Comparison of ENCODE assay signal across 8 cellular contexts in the genomic region with DNA sequence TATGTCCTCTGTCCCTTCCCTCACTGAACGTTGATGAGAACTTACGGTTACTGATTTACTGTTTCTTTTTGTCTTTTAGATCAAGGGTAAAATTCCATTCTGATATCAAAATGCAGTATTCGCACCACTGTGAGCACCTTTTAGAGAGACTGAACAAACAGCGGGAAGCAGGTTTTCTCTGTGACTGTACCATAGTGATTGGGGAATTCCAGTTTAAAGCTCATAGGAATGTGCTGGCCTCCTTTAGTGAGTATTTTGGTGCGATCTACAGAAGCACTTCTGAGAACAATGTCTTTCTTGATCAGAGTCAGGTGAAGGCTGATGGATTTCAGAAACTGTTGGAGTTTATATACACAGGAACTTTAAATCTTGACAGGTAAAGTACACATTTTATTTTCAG. TPM values are rescaled to one million over a fixed set of nuclear protein-coding genes. Genes with fewer than 3 reads are reported as not detected.
DNase-seq lines count a peak whose midpoint lies in the region; ATAC-seq lines count a peak whose summit lies in the region.

No MANE protein-coding gene starts in this region.

- H3K36me3 Mint-ChIP-seq in T-helper 1 cell treated with Interleukin-12 subunit alpha and Interleukin-12 subunit beta and Interleukin-4 antibody, amounts not matched to agents 30 μg/mL and 1 μg/mL, for 36 hours (ENCODE audit: low read depth), result peaks cover 29% of the 10 kb centered on the region
- H3K36me3 Mint-ChIP-seq in activated CD4-positive, alpha-beta memory T cell treated with anti-CD3 and anti-CD28 coated beads, Interleukin-2, amount 10 ng/mL, durations not matched to agents 7 days and 5 days (ENCODE audit: low read depth), result peaks cover 49% of the 10 kb centered on the region

- H3K27ac Mint-ChIP-seq in T-helper 1 cell treated with Interleukin-12 subunit alpha and Interleukin-12 subunit beta and Interleukin-4 antibody, amounts not matched to agents 30 μg/mL and 1 μg/mL, for 36 hours, result peak overlapping the region; percentile 99
- H3K27ac Mint-ChIP-seq in activated CD4-positive, alpha-beta memory T cell treated with anti-CD3 and anti-CD28 coated beads, Interleukin-2, amount 10 ng/mL, durations not matched to agents 7 days and 5 days, result peak overlapping the region; percentile 100
- peak overlapping the region; percentile 74 to 100 for H3K27ac Mint-ChIP-seq in stimulated activated naive CD8-positive, alpha-beta T cell treated with anti-CD3 and anti-CD28 coated beads, Interleukin-15, amount 100 ng/mL, for 72 hours

- no peaks in the 10 kb centered on the region for H3K27me3 Mint-ChIP-seq in T-helper 1 cell treated with Interleukin-12 subunit alpha and Interleukin-12 subunit beta and Interleukin-4 antibody, amounts not matched to agents 30 μg/mL and 1 μg/mL, for 36 hours (ENCODE audit: low read depth)
- H3K27me3 Mint-ChIP-seq in activated CD4-positive, alpha-beta memory T cell treated with anti-CD3 and anti-CD28 coated beads, Interleukin-2, amount 10 ng/mL, durations not matched to agents 7 days and 5 days, result no peaks in the 10 kb centered on the region
- H3K27me3 Mint-ChIP-seq in stimulated activated naive CD8-positive, alpha-beta T cell treated with anti-CD3 and anti-CD28 coated beads, Interleukin-15, amount 100 ng/mL, for 72 hours, result no peaks in the 10 kb centered on the region

- H3K4me1 ChIP-seq in iPS-18a (ENCODE audit: control insufficient read depth, low read depth, low read length), result peaks cover 17% of the 10 kb centered on the region

- peak overlapping the region; percentile 96 for H3K4me3 Mint-ChIP-seq in T-helper 1 cell treated with Interleukin-12 subunit alpha and Interleukin-12 subunit beta and Interleukin-4 antibody, amounts not matched to agents 30 μg/mL and 1 μg/mL, for 36 hours
- peak overlapping the region; percentile 93 for H3K4me3 Mint-ChIP-seq in activated CD4-positive, alpha-beta memory T cell treated with anti-CD3 and anti-CD28 coated beads, Interleukin-2, amount 10 ng/mL, durations not matched to agents 7 days and 5 days
- H3K4me3 Mint-ChIP-seq in stimulated activated naive CD8-positive, alpha-beta T cell treated with anti-CD3 and anti-CD28 coated beads, Interleukin-15, amount 100 ng/mL, for 72 hours, result peak overlapping the region; percentile 100

- peak overlapping the region; percentile 82 for H3K4me3 ChIP-seq in iPS-18a (ENCODE audit: low read length)

- CTCF ChIA-PET in activated CD4-positive, alpha-beta memory T cell treated with anti-CD3 and anti-CD28 coated beads, Interleukin-2, amount 10 ng/mL, durations not matched to agents 7 days and 5 days (lab: Charles Lee), result interaction anchor here (0.6 to 3.3 kb wide), 4 partner anchors 12 to 406 kb away, joined by 3 to 29 read pairs (median 4); a partner anchor contains a TSS

- H3K36me3 ChIP-seq in iPS-18a (ENCODE audit: control insufficient read depth, low read depth, low read length), result peaks cover 40% of the 10 kb centered on the region

- H3K9ac ChIP-seq in iPS-18a (ENCODE audit: low read length), result peak overlapping the region; percentile 95

- H3K27me3 ChIP-seq in iPS-18a (ENCODE audit: control insufficient read depth, insufficient read depth, low read length), result no peaks in the 10 kb centered on the region

- H3K9me3 ChIP-seq in iPS-18a (ENCODE audit: control insufficient read depth, low read depth, low read length), result no peaks in the 10 kb centered on the region

- ATAC-seq in stimulated activated naive CD8-positive, alpha-beta T cell treated with anti-CD3 and anti-CD28 coated beads, Interleukin-15, amount 100 ng/mL, for 72 hours, result no peak
- ATAC-seq in left lobe of liver, result no peak

- no peak overlapping the region for H3K27ac ChIP-seq in iPS-18a (ENCODE audit: low read length)

- DNase-seq in T-helper 1 cell, result no peak
- DNase-seq in activated CD4-positive, alpha-beta memory T cell treated with anti-CD3 and anti-CD28 coated beads, Interleukin-2, amount 10 ng/mL, durations not matched to agents 7 days and 5 days, result no peak
- no peak for DNase-seq in stimulated activated naive CD8-positive, alpha-beta T cell treated with anti-CD3 and anti-CD28 coated beads, Interleukin-15, amount 100 ng/mL, for 72 hours
- DNase-seq in effector CD8-positive, alpha-beta T cell (lab: John Stamatoyannopoulos, UW), result no peak
- DNase-seq in left lobe of liver (ENCODE audit: low spot score), result no peak
- no peak for DNase-seq in activated CD8-positive, alpha-beta memory T cell treated with anti-CD3 and anti-CD28 coated beads for 24 hours

- no peaks in the 10 kb centered on the region for H3K9me3 Mint-ChIP-seq in T-helper 1 cell treated with Interleukin-12 subunit alpha and Interleukin-12 subunit beta and Interleukin-4 antibody, amounts not matched to agents 30 μg/mL and 1 μg/mL, for 36 hours
- no peaks in the 10 kb centered on the region for H3K9me3 Mint-ChIP-seq in activated CD4-positive, alpha-beta memory T cell treated with anti-CD3 and anti-CD28 coated beads, Interleukin-2, amount 10 ng/mL, durations not matched to agents 7 days and 5 days
- H3K9me3 Mint-ChIP-seq in stimulated activated naive CD8-positive, alpha-beta T cell treated with anti-CD3 and anti-CD28 coated beads, Interleukin-15, amount 100 ng/mL, for 72 hours, result no peaks in the 10 kb centered on the region

- peaks cover 41% of the 10 kb centered on the region for H3K4me1 Mint-ChIP-seq in T-helper 1 cell treated with Interleukin-12 subunit alpha and Interleukin-12 subunit beta and Interleukin-4 antibody, amounts not matched to agents 30 μg/mL and 1 μg/mL, for 36 hours (ENCODE audit: low read depth)
- H3K4me1 Mint-ChIP-seq in activated CD4-positive, alpha-beta memory T cell treated with anti-CD3 and anti-CD28 coated beads, Interleukin-2, amount 10 ng/mL, durations not matched to agents 7 days and 5 days, result peaks cover 49% of the 10 kb centered on the region
- peaks cover 64% of the 10 kb centered on the region for H3K4me1 Mint-ChIP-seq in stimulated activated naive CD8-positive, alpha-beta T cell treated with anti-CD3 and anti-CD28 coated beads, Interleukin-15, amount 100 ng/mL, for 72 hours

- POLR2A ChIA-PET in activated CD4-positive, alpha-beta memory T cell treated with anti-CD3 and anti-CD28 coated beads, Interleukin-2, amount 10 ng/mL, durations not matched to agents 7 days and 5 days (lab: Charles Lee), result interaction anchor here (0.7 to 3.7 kb wide), 8 partner anchors 9 to 407 kb away, joined by 3 to 83 read pairs (median 15); a partner anchor contains a TSS

RNA-seq across cellular contexts. Expression of a gene that starts 1.0 kb away (rescaled TPM):
- total RNA-seq in activated CD4-positive, alpha-beta memory T cell treated with anti-CD3 and anti-CD28 coated beads, Interleukin-2, amount 10 ng/mL, durations not matched to agents 7 days and 5 days, result 10 to 100 TPM; 14.9 to 15.6 TPM
- 5.7 TPM for total RNA-seq in left lobe of liver

RNA-seq across cellular contexts. Expression of a gene that starts 4.8 kb away (rescaled TPM):
- under 1 TPM; 0.43 to 0.58 TPM for total RNA-seq in activated CD4-positive, alpha-beta memory T cell treated with anti-CD3 and anti-CD28 coated beads, Interleukin-2, amount 10 ng/mL, durations not matched to agents 7 days and 5 days
- total RNA-seq in left lobe of liver, result 1.6 TPM

RNA-seq across cellular contexts. Expression of a gene that starts 9.3 kb away (rescaled TPM):
- 1 to 10 TPM; 1.9 to 4.0 TPM for total RNA-seq in activated CD4-positive, alpha-beta memory T cell treated with anti-CD3 and anti-CD28 coated beads, Interleukin-2, amount 10 ng/mL, durations not matched to agents 7 days and 5 days
- 3.1 TPM for total RNA-seq in left lobe of liver

RNA-seq across cellular contexts. Expression of a gene that starts 38.5 kb away (rescaled TPM):
- not detected for total RNA-seq in activated CD4-positive, alpha-beta memory T cell treated with anti-CD3 and anti-CD28 coated beads, Interleukin-2, amount 10 ng/mL, durations not matched to agents 7 days and 5 days
- total RNA-seq in left lobe of liver, result not detected

RNA-seq across cellular contexts. Expression of a gene that starts 38.5 kb away (rescaled TPM):
- total RNA-seq in activated CD4-positive, alpha-beta memory T cell treated with anti-CD3 and anti-CD28 coated beads, Interleukin-2, amount 10 ng/mL, durations not matched to agents 7 days and 5 days, result 1 to 10 TPM; 5.6 to 6.0 TPM
- 0.35 TPM for total RNA-seq in left lobe of liver
